10 cellular contexts compared by ENCODE assay signal in genomic region chr4:122710434-122711308, GRCh38. TPM values are rescaled to one million over a fixed set of nuclear protein-coding genes. Genes with fewer than 3 reads are reported as not detected.
A peak's percentile ranks its signal among the peaks of the same experiment; 100 is the strongest.
DNase-seq lines count a peak whose midpoint lies in the region; ATAC-seq, FAIRE-seq and TF ChIP-seq lines count a peak whose summit lies in the region.
"Had no signal": no experiment of that assay in that cellular context is flagged by ENCODE, and none has a peak within 500 bp of the region (broad histone marks: within the 10 kb centered on the region; RNA-seq: fewer than 3 reads in every experiment).

No MANE protein-coding gene starts in this region.

- FAIRE-seq in bronchial epithelial cell (lab: Jason Lieb, UNC): no peak

- peak; percentile 56 for ATAC-seq in GM19455 (IDR thresholded peaks at IDR 0.05; ENCODE audit: unreplicated experiment)
- ATAC-seq in HG03442 (IDR thresholded peaks at IDR 0.05; ENCODE audit: unreplicated experiment): peak; percentile 82
- ATAC-seq: left colon had no signal

- no peak overlapping the region for H3K4me3 ChIP-seq in bronchial epithelial cell (ENCODE audit: low read depth, low read length)

- H3K36me3 ChIP-seq in bronchial epithelial cell (ENCODE audit: control insufficient read depth, insufficient read depth, low read length): no peaks in the 10 kb centered on the region

- peak; percentile 40 for DNase-seq in COLO829 (ENCODE audit: low spot score)
- peak; percentile 22 for DNase-seq in bronchial epithelial cell (ENCODE audit: low read depth)
- no peak for DNase-seq in NCI-H2081 (lab: John Stamatoyannopoulos, UW)
- no peak for DNase-seq in posterior vena cava (ENCODE audit: low spot score)
- DNase-seq in GM19238 (ENCODE audit: insufficient read length, low spot score): no peak
- no peak for DNase-seq in posterior cingulate gyrus
- DNase-seq: left colon, NCI-H2107 had no signal

- no peaks in the 10 kb centered on the region for H3K27me3 ChIP-seq in bronchial epithelial cell (ENCODE audit: control insufficient read depth, insufficient read depth, low read length)

- intact Hi-C loops in posterior vena cava (cut with DNase I): loop anchor here in 1 of 2 donors (10.0 kb wide), 1 partner anchor 106 kb away; no protein-coding TSS in a partner anchor
- intact Hi-C loops in posterior cingulate gyrus (cut with DNase I): no loop called here

- TF ChIP-seq CTCF in bronchial epithelial cell (IDR thresholded peaks at IDR 0.05; ENCODE audit: insufficient read depth, low read length, severe bottlenecking): no peak

RNA-seq across cellular contexts. Expression of gene BBS12, which starts 21.8 kb away (rescaled TPM):
- total RNA-seq in bronchial epithelial cell (4.5 and 6.8 TPM in 2 replicates), posterior vena cava (1 to 10 TPM; 3.1 to 3.8 TPM)

Comparison
In these comparisons a context has a peak if more than half of its experiments do, and no peak if none do; other contexts are left out.
1. DNase-seq: peak in COLO829 (single experiment) and bronchial epithelial cell (single experiment); none in NCI-H2081 (0 of 2), posterior vena cava (single experiment), GM19238 (single experiment) and posterior cingulate gyrus (0 of 10).